ENCODE assay signal across 18 cellular contexts in the genomic region with DNA sequence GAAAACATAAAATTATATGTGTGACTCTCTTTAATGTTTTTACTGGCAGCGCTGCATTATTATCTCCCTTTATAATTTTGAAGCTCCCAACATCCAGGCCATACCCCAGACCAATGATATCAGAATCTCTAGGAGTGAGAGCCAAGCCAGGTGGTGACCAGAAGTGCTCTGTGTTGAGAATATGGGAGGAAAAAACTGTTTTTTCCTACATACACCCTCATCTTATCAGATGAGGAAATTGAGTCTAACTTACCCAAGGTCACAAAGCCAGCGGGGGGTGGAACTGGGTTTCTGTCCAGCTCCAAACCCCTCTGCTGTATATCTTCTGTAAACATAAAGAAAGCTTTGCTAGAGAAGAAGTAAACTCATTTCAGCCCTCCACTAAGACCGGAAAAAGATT. TPM values are rescaled to one million over a fixed set of nuclear protein-coding genes. Genes with fewer than 3 reads are reported as not detected.
DNase-seq lines count a peak whose midpoint lies in the region; ATAC-seq, FAIRE-seq and TF ChIP-seq lines count a peak whose summit lies in the region.
"Had no signal": no experiment of that assay in that cellular context is flagged by ENCODE, and none has a peak within 500 bp of the region (broad histone marks: within the 10 kb centered on the region; RNA-seq: fewer than 3 reads in every experiment).

No MANE protein-coding gene starts in this region.

- H3K27me3 ChIP-seq in right atrium auricular region: no peaks in the 10 kb centered on the region
- H3K27me3 ChIP-seq in K562 (ENCODE audit: control insufficient read depth in 2 of 2, insufficient read depth in 2 of 2, low read length in 2 of 2): peaks cover 18 to 49% of the 10 kb centered on the region in 2 experiments; a peak in 4 of 5 replicates
- no peaks in the 10 kb centered on the region for H3K27me3 ChIP-seq in pancreas
- H3K27me3 ChIP-seq: BLaER1 had no signal

- ATAC-seq in K562: no peak
- peak; percentile 41 to 75 (median 70) for ATAC-seq in pancreas
- ATAC-seq: GM23338 had no signal

- DNase-seq in right atrium auricular region (ENCODE audit: low spot score) (peak; percentile 30), cardiac septum (ENCODE audit: low spot score) (no peak), K562 (ENCODE audit: extremely low read depth in 1 of 4, low spot score in 3 of 4) (no peak), pancreas (peak in 2 of 6 donors; percentile 8 to 47), NCI-H226 (no peak)
- DNase-seq in activated CD4-positive, alpha-beta T cell treated with anti-CD3 and anti-CD28 coated beads, Interleukin-2, amount 50 U/mL, for 4 hours: no peak
- DNase-seq: ACHN; Calu3; CD4-positive, alpha-beta memory T cell; HCEC 1CT had no signal

- H3K9me3 ChIP-seq in right atrium auricular region (no peaks in the 10 kb centered on the region), K562 (replicated peaks; ENCODE audit: control insufficient read depth, insufficient read depth, low read depth, low read length) (no peaks in the 10 kb centered on the region), pancreas (no peaks in the 10 kb centered on the region)
- H3K9me3 ChIP-seq: BLaER1 had no signal

- intact Hi-C loops in cardiac septum (cut with DNase I): no loop called here
- intact Hi-C loops in K562 (cut with micrococcal nuclease): no loop called here
- intact Hi-C loops in pancreas (cut with DNase I): no loop called here

- H3K4me1 ChIP-seq in right atrium auricular region (no peaks in the 10 kb centered on the region), K562 (replicated peaks in 1 of 2; ENCODE audit: control insufficient read depth in 2 of 2, insufficient read depth in 2 of 2, low read length in 2 of 2) (no peaks in the 10 kb centered on the region; a peak in 1 of 5 replicates), pancreas (peaks cover 0 to 8% (median 7%) of the 10 kb centered on the region in 3 donors)
- H3K4me1 ChIP-seq: BLaER1 had no signal

- WGBS in K562 (ENCODE audit: insufficient coverage, low coverage, missing lambda C conversion rate): 0% methylated on average over 3 of the region's 3 CpGs
- WGBS in pancreas, 2 donors: 31 to 33% methylated on average over 3 of the region's 3 CpGs

- TF ChIP-seq CTCF in right atrium auricular region (IDR thresholded peaks at IDR 0.05): no peak
- TF ChIP-seq CTCF in K562 (IDR thresholded peaks at IDR 0.05 in 2 of 3, conservative IDR thresholded peaks at IDR 0.05 in 1 of 3; ENCODE audit: insufficient read depth in 2 of 3, low read depth in 1 of 3, low read length in 3 of 3): no peak
- TF ChIP-seq CTCF in pancreas (IDR thresholded peaks at IDR 0.05): no peak

- no peaks in the 10 kb centered on the region for H3K79me2 ChIP-seq in K562 (ENCODE audit: control insufficient read depth, insufficient read depth, low read length)

- TF ChIP-seq RAD21 in K562 (CRISPR knock-in tag; conservative IDR thresholded peaks at IDR 0.05 in 1 of 2, IDR thresholded peaks at IDR 0.05 in 1 of 2): no peak

- no peak overlapping the region for H3K4me2 ChIP-seq in K562 (ENCODE audit: insufficient read depth, low read length)
- H3K4me2 ChIP-seq: BLaER1, GM23338 had no signal

- no peaks in the 10 kb centered on the region for H4K20me1 ChIP-seq in K562 (replicated peaks; ENCODE audit: control insufficient read depth, insufficient read depth, low read length)
- H4K20me1 ChIP-seq: BLaER1 had no signal

- in situ Hi-C loops in K562 (cut with MboI): no loop called here

- CTCF ChIA-PET in K562 (lab: Yijun Ruan, JAX; ENCODE audit: low intra/inter-chr PET ratio): no interaction called here

- H3K9ac ChIP-seq in K562 (ENCODE audit: insufficient read depth in 1 of 2, low read depth in 2 of 2, low read length in 2 of 2): no peak overlapping the region
- H3K9ac ChIP-seq: BLaER1 had no signal

- TF ChIP-seq EP300 in K562 (IDR thresholded peaks at IDR 0.05; ENCODE audit: low read length): no peak

- no TSS peak for BruUV-seq in K562 (replicated peaks; lab: Mats Ljungman, UMichigan)

- no peak overlapping the region for H3K27ac ChIP-seq in right atrium auricular region
- H3K27ac ChIP-seq in K562 (ENCODE audit: extremely low read depth, low read depth, low read length): no peak overlapping the region
- H3K27ac ChIP-seq in pancreas: no peak overlapping the region
- H3K27ac ChIP-seq: BLaER1 had no signal

- TF ChIP-seq POLR2A in K562 (conservative IDR thresholded peaks at IDR 0.05): no peak

- no peak overlapping the region for H2AFZ ChIP-seq in K562 (ENCODE audit: low read depth, low read length)

- FAIRE-seq in K562 (lab: Jason Lieb, UNC) (no peak), pancreas (lab: Jason Lieb, UNC) (no peak)
- FAIRE-seq: A204.1, G401.6, GM12892, GM18507, H54 had no signal

- POLR2A ChIA-PET in K562 (lab: Yijun Ruan, JAX): interaction anchor here (0.9 to 1.5 kb wide), 2 partner anchors 9 to 17 kb away, joined by 4 to 5 read pairs; no protein-coding TSS in a partner anchor

- H3K36me3 ChIP-seq in right atrium auricular region (no peaks in the 10 kb centered on the region), K562 (ENCODE audit: control insufficient read depth, insufficient read depth, low read length) (no peaks in the 10 kb centered on the region), pancreas (no peaks in the 10 kb centered on the region)
- H3K36me3 ChIP-seq: BLaER1 had no signal

- no peak overlapping the region for H3K4me3 ChIP-seq in right atrium auricular region
- H3K4me3 ChIP-seq in K562: no peak overlapping the region
- H3K4me3 ChIP-seq in pancreas: no peak overlapping the region
- H3K4me3 ChIP-seq: BLaER1, GM23338 had no signal

- H3K9me1 ChIP-seq in K562 (ENCODE audit: control insufficient read depth, insufficient read depth, low read length): no peaks in the 10 kb centered on the region

TF ChIP-seq in K562, 482 proteins besides CTCF, POLR2A, EP300 and RAD21:
- TF ChIP-seq ZC3H4 (CRISPR knock-in tag; IDR thresholded peaks at IDR 0.05; ENCODE audit: borderline replicate concordance): no peak
- TF ChIP-seq, protein P1, sequence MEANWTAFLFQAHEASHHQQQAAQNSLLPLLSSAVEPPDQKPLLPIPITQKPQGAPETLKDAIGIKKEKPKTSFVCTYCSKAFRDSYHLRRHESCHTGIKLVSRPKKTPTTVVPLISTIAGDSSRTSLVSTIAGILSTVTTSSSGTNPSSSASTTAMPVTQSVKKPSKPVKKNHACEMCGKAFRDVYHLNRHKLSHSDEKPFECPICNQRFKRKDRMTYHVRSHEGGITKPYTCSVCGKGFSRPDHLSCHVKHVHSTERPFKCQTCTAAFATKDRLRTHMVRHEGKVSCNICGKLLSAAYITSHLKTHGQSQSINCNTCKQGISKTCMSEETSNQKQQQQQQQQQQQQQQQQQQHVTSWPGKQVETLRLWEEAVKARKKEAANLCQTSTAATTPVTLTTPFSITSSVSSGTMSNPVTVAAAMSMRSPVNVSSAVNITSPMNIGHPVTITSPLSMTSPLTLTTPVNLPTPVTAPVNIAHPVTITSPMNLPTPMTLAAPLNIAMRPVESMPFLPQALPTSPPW (CRISPR knock-in tag; IDR thresholded peaks at IDR 0.05): 0 out of 2 replicates have a peak, but pooled peaks have one; percentile 16
- TF ChIP-seq KLF13 (tag; IDR thresholded peaks at IDR 0.05; ENCODE audit: borderline replicate concordance, low read depth): no peak

RNA-seq across cellular contexts. Expression of gene LY86, which starts 42.5 kb away (rescaled TPM):
- total RNA-seq in right atrium auricular region (1 to 10 TPM in 1 of 2 donors, under 1 TPM in 1; 0.82 to 5.2 TPM), cardiac septum (1.9 TPM), K562 (2014; rRNA removed) (not detected in 2 replicates), K562 (2014; rRNA removed; fragmentation: Illumina TruSeq; extraction: Trizol) (not detected in 2 replicates), K562 (2015; rRNA removed; fragmentation: Illumina TruSeq; extraction: Trizol) (not detected in 2 replicates), K562 (2021) (not detected in 2 replicates), pancreas (1 to 10 TPM in 2 of 6 donors, under 1 TPM in 3, not detected in 1; 0.16 to 6.1 (median 0.87) TPM)
- not detected in 2 replicates for total RNA-seq in K562 (2011; cell fraction: chromatin; rRNA removed; ENCODE audit: low replicate concordance)
- total RNA-seq in K562 (2011; cell fraction: nucleolus; rRNA removed): not detected in 2 replicates
- not detected in 2 replicates for total RNA-seq in K562 (2011; cell fraction: nucleoplasm; rRNA removed)
- polyA plus RNA-seq in K562 (2011; rRNA removed) (not detected in 2 replicates), K562 (2014; fragmentation: Illumina TruSeq; extraction: Trizol) (not detected in 2 replicates), K562 (2014; fragmentation: Nextera tagmentation; extraction: Ambion mirVana) (under 1 TPM; 0.08 to 0.20 TPM), K562 (2014; rRNA removed) (not detected in 2 replicates), pancreas (under 1 TPM; 0.38 to 0.59 TPM)
- not detected in 2 replicates for polyA plus RNA-seq in K562 (2011; cell fraction: cytosol; rRNA removed)
- not detected in 2 replicates for polyA plus RNA-seq in K562 (2011; cell fraction: nucleus; rRNA removed)
- polyA plus RNA-seq in K562 (2012): not detected in 2 replicates
- not detected in 2 replicates for polyA minus RNA-seq in K562 (2011; rRNA and poly(A)+ RNA removed)
- not detected in 2 replicates for polyA minus RNA-seq in K562 (2011; cell fraction: cytosol; rRNA and poly(A)+ RNA removed)
- polyA minus RNA-seq in K562 (2011; cell fraction: nucleus; rRNA and poly(A)+ RNA removed): not detected in 2 replicates
- total RNA-seq: Calu3, GM23338, HT-29 had no signal
